In the genomic region with DNA sequence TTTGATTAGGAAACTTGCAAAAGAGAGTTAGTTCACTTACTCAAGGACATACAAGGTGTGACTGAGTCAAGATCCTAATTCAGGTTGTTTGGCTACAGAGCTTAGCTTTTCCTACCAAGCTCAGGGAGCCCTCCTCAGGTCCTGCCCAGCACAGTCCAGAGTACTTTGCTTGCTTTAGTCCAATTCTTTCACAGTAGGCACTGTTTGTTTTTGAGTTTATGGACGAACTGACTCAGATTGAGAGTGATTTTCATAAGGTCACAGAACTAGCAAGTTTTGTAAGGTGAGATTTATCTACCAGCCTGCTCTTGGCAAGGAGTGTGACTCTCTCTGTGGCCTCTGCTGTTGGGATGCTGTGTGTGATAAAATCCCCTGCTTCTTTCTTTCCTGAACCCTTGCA, we compare ENCODE assay signal across 19 cellular contexts.
DNase-seq lines count a peak whose midpoint lies in the region; FAIRE-seq and TF ChIP-seq lines count a peak whose summit lies in the region.
"Had no signal": no experiment of that assay in that cellular context is flagged by ENCODE, and none has a peak within 500 bp of the region (broad histone marks: within the 10 kb centered on the region; RNA-seq: fewer than 3 reads in every experiment).

No MANE protein-coding gene starts in this region.

- BruUV-seq in endothelial cell of umbilical vein (replicated peaks; lab: Mats Ljungman, UMichigan), result no TSS peak

- H3K36me3 Mint-ChIP-seq in neural progenitor cell (peaks cover 2% of the 10 kb centered on the region), mesothelial cell of epicardium (no peaks in the 10 kb centered on the region)
- H3K36me3 Mint-ChIP-seq: activated naive CD4-positive, alpha-beta T cell treated with anti-CD3 and anti-CD28 coated beads, Interleukin-2, amount 50 U/mL, for 24 hours had no signal

- H3K4me2 ChIP-seq in endothelial cell of umbilical vein (ENCODE audit: insufficient read depth, low read length) (no peak overlapping the region), neural progenitor cell (peak overlapping the region; percentile 28)

- peak; percentile 27 for TF ChIP-seq CTCF in C4-2B (conservative IDR thresholded peaks at IDR 0.05)
- no peak for TF ChIP-seq CTCF in endothelial cell of umbilical vein (IDR thresholded peaks at IDR 0.05; ENCODE audit: extremely low read depth in 1 of 2, insufficient read depth in 1 of 2, low read depth in 1 of 2, low read length in 2 of 2)
- no peak for TF ChIP-seq CTCF in neural progenitor cell (IDR thresholded peaks at IDR 0.05)
- TF ChIP-seq CTCF in mesothelial cell of epicardium (IDR thresholded peaks at IDR 0.05; ENCODE audit: unreplicated experiment), result no peak
- no peak for TF ChIP-seq CTCF in spleen (IDR thresholded peaks at IDR 0.05 in 8 of 11, conservative IDR thresholded peaks at IDR 0.05 in 3 of 11)

- H3K27ac Mint-ChIP-seq in neural progenitor cell (peak overlapping the region; percentile 86), mesothelial cell of epicardium (no peak overlapping the region)
- H3K27ac Mint-ChIP-seq: activated naive CD4-positive, alpha-beta T cell treated with anti-CD3 and anti-CD28 coated beads, Interleukin-2, amount 50 U/mL, for 24 hours had no signal

- H4K20me1 ChIP-seq in endothelial cell of umbilical vein (replicated peaks; ENCODE audit: control insufficient read depth, extremely low read depth, insufficient read depth, low read length) (no peaks in the 10 kb centered on the region), neural progenitor cell (ENCODE audit: low read depth) (no peaks in the 10 kb centered on the region)

- peaks cover 16% of the 10 kb centered on the region for H3F3A ChIP-seq in neural progenitor cell (ENCODE audit: low read depth)

- no peaks in the 10 kb centered on the region for H3K79me2 ChIP-seq in endothelial cell of umbilical vein (ENCODE audit: control insufficient read depth, insufficient read depth, low read length)
- H3K79me2 ChIP-seq in neural progenitor cell (ENCODE audit: low read depth), result no peaks in the 10 kb centered on the region

- POLR2A ChIA-PET in endothelial cell of umbilical vein (lab: Charles Lee), result no interaction called here

- no peak for FAIRE-seq in endothelial cell of umbilical vein (lab: Jason Lieb, UNC)
- FAIRE-seq in frontal cortex (lab: Jason Lieb, UNC), result no peak
- FAIRE-seq: G401.6, GM12891 had no signal

- H3K4me1 Mint-ChIP-seq in neural progenitor cell (peaks cover 46% of the 10 kb centered on the region), mesothelial cell of epicardium (peaks cover 1% of the 10 kb centered on the region)
- H3K4me1 Mint-ChIP-seq: activated naive CD4-positive, alpha-beta T cell treated with anti-CD3 and anti-CD28 coated beads, Interleukin-2, amount 50 U/mL, for 24 hours had no signal

- peak overlapping the region; percentile 16 for H2AFZ ChIP-seq in endothelial cell of umbilical vein (ENCODE audit: low read depth, low read length)
- H2AFZ ChIP-seq in neural progenitor cell (replicated peaks), result no peak overlapping the region

- H3K4me3 Mint-ChIP-seq in neural progenitor cell (no peak overlapping the region), mesothelial cell of epicardium (no peak overlapping the region)
- H3K4me3 Mint-ChIP-seq: activated naive CD4-positive, alpha-beta T cell treated with anti-CD3 and anti-CD28 coated beads, Interleukin-2, amount 50 U/mL, for 24 hours had no signal

- H3K4me3 ChIP-seq in endothelial cell of umbilical vein (replicated peaks in 1 of 3; ENCODE audit: insufficient read depth in 1 of 3, low read depth in 1 of 3, low read length in 3 of 3), result no peak overlapping the region
- H3K4me3 ChIP-seq in neural progenitor cell, result no peak overlapping the region
- H3K4me3 ChIP-seq in spleen, result no peak overlapping the region
- H3K4me3 ChIP-seq: body of pancreas, heart right ventricle, SJCRH30, vagina had no signal

- H3K9ac ChIP-seq in endothelial cell of umbilical vein (replicated peaks; ENCODE audit: extremely low read depth, insufficient read depth, low read length), result no peak overlapping the region
- no peak overlapping the region for H3K9ac ChIP-seq in neural progenitor cell

- H3K9me3 Mint-ChIP-seq in neural progenitor cell, result peaks cover 3% of the 10 kb centered on the region
- H3K9me3 Mint-ChIP-seq in mesothelial cell of epicardium, result no peaks in the 10 kb centered on the region
- H3K9me3 Mint-ChIP-seq: activated naive CD4-positive, alpha-beta T cell treated with anti-CD3 and anti-CD28 coated beads, Interleukin-2, amount 50 U/mL, for 24 hours had no signal

- no peak for TF ChIP-seq POLR2A in endothelial cell of umbilical vein (IDR thresholded peaks at IDR 0.05; ENCODE audit: low read depth, low read length)
- no peak for TF ChIP-seq POLR2A in spleen (IDR thresholded peaks at IDR 0.05)

- H3K27ac ChIP-seq in C4-2B (no peak overlapping the region), endothelial cell of umbilical vein (ENCODE audit: insufficient read depth, low read depth, low read length) (no peak overlapping the region), neural progenitor cell (no peak overlapping the region), spleen (no peak overlapping the region)
- H3K27ac ChIP-seq: SJCRH30, vagina had no signal

- H3K9me3 ChIP-seq in endothelial cell of umbilical vein (replicated peaks; ENCODE audit: control insufficient read depth, insufficient read depth, low read length) (no peaks in the 10 kb centered on the region), neural progenitor cell (ENCODE audit: low read depth) (no peaks in the 10 kb centered on the region), spleen (no peaks in the 10 kb centered on the region)
- H3K9me3 ChIP-seq: body of pancreas, SJCRH30, vagina had no signal

- DNase-seq in M059J (ENCODE audit: low read depth), result peak; percentile 55
- DNase-seq in endothelial cell of umbilical vein (ENCODE audit: low read depth, low spot score), result peak; percentile 11
- no peak for DNase-seq in neural progenitor cell (ENCODE audit: low spot score)
- DNase-seq in NCI-H2029 treated with DMSO at 0.1 percent for 48 hours (lab: John Stamatoyannopoulos, UW), result no peak
- DNase-seq in mesothelial cell of epicardium (ENCODE audit: low spot score in 2 of 2, unreplicated experiment in 2 of 2), result no peak
- DNase-seq in frontal cortex (ENCODE audit: low spot score in 2 of 2), result no peak
- DNase-seq in spleen, result no peak
- DNase-seq: activated CD4-positive, alpha-beta T cell treated with anti-CD3 and anti-CD28 coated beads for 1 hour; body of pancreas; heart right ventricle; islet precursor cell; KBM-7; NCI-H1105 treated with DMSO at 0.1 percent for 48 hours; SJCRH30 had no signal

- no peaks in the 10 kb centered on the region for H3K9me1 ChIP-seq in endothelial cell of umbilical vein (replicated peaks; ENCODE audit: control insufficient read depth, extremely low read depth, insufficient read depth, low read length)

- intact Hi-C loops in endothelial cell of umbilical vein (cut with micrococcal nuclease) (loop anchor here (2.0 kb wide), 1 partner anchor 43 kb away; no protein-coding TSS in a partner anchor), spleen (cut with DNase I; ENCODE audit: low total_unique reads) (no loop called here)

- H3K27me3 Mint-ChIP-seq in neural progenitor cell (ENCODE audit: insufficient read depth, low read depth), result no peaks in the 10 kb centered on the region
- H3K27me3 Mint-ChIP-seq in mesothelial cell of epicardium (ENCODE audit: low read depth), result no peaks in the 10 kb centered on the region

- CTCF ChIA-PET in endothelial cell of umbilical vein (lab: Charles Lee), result interaction anchor here (1.3 kb wide), 1 partner anchor 605 kb away, joined by 4 read pairs; no protein-coding TSS in a partner anchor

- peaks cover 18% of the 10 kb centered on the region for H3K4me1 ChIP-seq in endothelial cell of umbilical vein (ENCODE audit: control insufficient read depth, extremely low read depth, insufficient read depth, low read length)
- H3K4me1 ChIP-seq in neural progenitor cell, result peaks cover 27% of the 10 kb centered on the region
- H3K4me1 ChIP-seq in spleen, result no peaks in the 10 kb centered on the region
- H3K4me1 ChIP-seq: SJCRH30 had no signal

- 74 to 85% (median 78%) methylated on average over 1 of the region's 1 CpG for WGBS in spleen, 5 donors

- dilution Hi-C loops in endothelial cell of umbilical vein (cut with MboI; ENCODE audit: extremely low pct_ligation_motif_present, low sequenced_read_pairs), result no loop called here

- no peaks in the 10 kb centered on the region for H3K27me3 ChIP-seq in endothelial cell of umbilical vein (ENCODE audit: control insufficient read depth in 2 of 2, insufficient read depth in 2 of 2, low read length in 2 of 2)
- H3K27me3 ChIP-seq in neural progenitor cell, result no peaks in the 10 kb centered on the region
- no peaks in the 10 kb centered on the region for H3K27me3 ChIP-seq in spleen (replicated peaks in 1 of 7)
- H3K27me3 ChIP-seq: body of pancreas, heart right ventricle, SJCRH30, vagina had no signal

- H3K36me3 ChIP-seq in endothelial cell of umbilical vein (ENCODE audit: control insufficient read depth in 2 of 2, extremely low read depth in 1 of 2, insufficient read depth in 2 of 2, low read length in 2 of 2) (no peaks in the 10 kb centered on the region), neural progenitor cell (no peaks in the 10 kb centered on the region), spleen (no peaks in the 10 kb centered on the region)
- H3K36me3 ChIP-seq: heart right ventricle, SJCRH30, vagina had no signal

TF ChIP-seq in endothelial cell of umbilical vein, 7 proteins besides CTCF, POLR2A, EP300 and RAD21:
- TF ChIP-seq POLR2AphosphoS5 (IDR thresholded peaks at IDR 0.05; ENCODE audit: insufficient read depth, low read depth, low read length) (no peak), GATA2 (IDR thresholded peaks at IDR 0.05; ENCODE audit: insufficient read depth, insufficient read length, low read depth, low read length) (no peak), JUN (IDR thresholded peaks at IDR 0.05; ENCODE audit: borderline replicate concordance, insufficient read depth, insufficient read length, low read depth) (no peak), EZH2 (IDR thresholded peaks at IDR 0.05; ENCODE audit: borderline replicate concordance, low read depth, low read length, severe bottlenecking) (no peak), FOS (IDR thresholded peaks at IDR 0.05; ENCODE audit: borderline replicate concordance, insufficient read depth, low read length) (no peak), MYC (IDR thresholded peaks at IDR 0.05; ENCODE audit: low read depth, low read length) (no peak)
- TF ChIP-seq, protein P1, sequence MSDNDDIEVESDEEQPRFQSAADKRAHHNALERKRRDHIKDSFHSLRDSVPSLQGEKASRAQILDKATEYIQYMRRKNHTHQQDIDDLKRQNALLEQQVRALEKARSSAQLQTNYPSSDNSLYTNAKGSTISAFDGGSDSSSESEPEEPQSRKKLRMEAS (IDR thresholded peaks at IDR 0.05; ENCODE audit: insufficient read depth, insufficient read length), result no peak
TF ChIP-seq in endothelial cell of umbilical vein: peak in this region for 0.

Comparison
In these comparisons a context has a peak if more than half of its experiments do, and no peak if none do; other contexts are left out.
1. DNase-seq: peak in M059J (single experiment) and endothelial cell of umbilical vein (single experiment); none in neural progenitor cell (single experiment), NCI-H2029 treated with DMSO at 0.1 percent for 48 hours (single experiment), mesothelial cell of epicardium (0 of 2), frontal cortex (0 of 2) and spleen (single experiment).